27 cellular contexts compared by ENCODE assay signal in genomic region chrX:30885136-30885535, GRCh38. TPM values are rescaled to one million over a fixed set of nuclear protein-coding genes. Genes with fewer than 3 reads are reported as not detected.
DNase-seq lines count a peak whose midpoint lies in the region; ATAC-seq, FAIRE-seq and TF ChIP-seq lines count a peak whose summit lies in the region.
"Had no signal": no experiment of that assay in that cellular context is flagged by ENCODE, and none has a peak within 500 bp of the region (broad histone marks: within the 10 kb centered on the region; RNA-seq: fewer than 3 reads in every experiment).

No MANE protein-coding gene starts in this region.

- H3K27ac Mint-ChIP-seq in T-helper 17 cell (peak overlapping the region; percentile 32), progenitor cell of endocrine pancreas (peak overlapping the region; percentile 83)
- H3K27ac Mint-ChIP-seq: CD8-positive, alpha-beta T cell had no signal

- H3K4me3 Mint-ChIP-seq in T-helper 17 cell (peak overlapping the region; percentile 12), progenitor cell of endocrine pancreas (ENCODE audit: low read depth) (peak overlapping the region; percentile 15)
- H3K4me3 Mint-ChIP-seq: CD8-positive, alpha-beta T cell had no signal

- H3K9me3 ChIP-seq in T-helper 17 cell (ENCODE audit: control insufficient read depth, low read length, poor library complexity, severe bottlenecking) (no peaks in the 10 kb centered on the region), HepG2 (ENCODE audit: low read length) (no peaks in the 10 kb centered on the region)
- H3K9me3 ChIP-seq: Caco-2, MG63 had no signal

- H3K27ac ChIP-seq in C4-2B (peak overlapping the region; percentile 41; the same call in 1 of the 2 replicates), HepG2 (ENCODE audit: extremely low read length, insufficient read depth, low read length) (peak overlapping the region; percentile 56)

- in situ Hi-C loops in HepG2 (cut with HindIII; ENCODE audit: extremely low pct_ligation_motif_present, low pct_unique_long_range_greater_than_20kb) = no loop called here

- no peak for FAIRE-seq in HepG2 (lab: Jason Lieb, UNC)
- no peak for FAIRE-seq in GM19239 (lab: Jason Lieb, UNC)
- FAIRE-seq: A204.1, GM12878, H54 had no signal

- CTCF ChIA-PET in HepG2 (lab: Yijun Ruan, JAX; ENCODE audit: low intra/inter-chr PET ratio, low total read pairs) = no interaction called here

- H3K4me2 ChIP-seq in HepG2 (ENCODE audit: low read depth, low read length) = peak overlapping the region; percentile 66

- H2AFZ ChIP-seq in HepG2 (ENCODE audit: low read length) = no peak overlapping the region

- no peaks in the 10 kb centered on the region for H3K27me3 ChIP-seq in HepG2 (ENCODE audit: control insufficient read depth in 1 of 2, insufficient read depth in 2 of 2, low read length in 2 of 2)
- H3K27me3 ChIP-seq: MG63 had no signal

- no peaks in the 10 kb centered on the region for H4K20me1 ChIP-seq in HepG2 (ENCODE audit: insufficient read depth, low read length)

- H3K9ac ChIP-seq in HepG2 (ENCODE audit: insufficient read depth, low read depth, low read length) = no peak overlapping the region

- peaks cover 10% of the 10 kb centered on the region for H3K9me3 Mint-ChIP-seq in progenitor cell of endocrine pancreas (ENCODE audit: low read depth)
- H3K9me3 Mint-ChIP-seq: CD8-positive, alpha-beta T cell had no signal

- peaks cover 2% of the 10 kb centered on the region for H3K36me3 Mint-ChIP-seq in T-helper 17 cell (ENCODE audit: low read depth)
- H3K36me3 Mint-ChIP-seq in progenitor cell of endocrine pancreas (ENCODE audit: insufficient read depth) = peaks cover 2% of the 10 kb centered on the region

- no TSS peak for BruUV-seq in HepG2 (replicated peaks; lab: Mats Ljungman, UMichigan)

- H3K36me3 ChIP-seq in HepG2 (replicated peaks in 1 of 2; ENCODE audit: control insufficient read depth in 1 of 2, insufficient read depth in 2 of 2, low read length in 2 of 2) = peaks cover 0 to 4% of the 10 kb centered on the region in 2 experiments; a peak in 1 of 5 replicates
- H3K36me3 ChIP-seq: MG63 had no signal

- no peak for TF ChIP-seq RAD21 in HepG2 (CRISPR knock-in tag; IDR thresholded peaks at IDR 0.05)

- TF ChIP-seq CTCF in C4-2B (conservative IDR thresholded peaks at IDR 0.05) = no peak
- no peak for TF ChIP-seq CTCF in HepG2 (CRISPR knock-in tag; IDR thresholded peaks at IDR 0.05)
- TF ChIP-seq CTCF in progenitor cell of endocrine pancreas (IDR thresholded peaks at IDR 0.05; ENCODE audit: unreplicated experiment) = no peak

- no peaks in the 10 kb centered on the region for H3K27me3 Mint-ChIP-seq in T-helper 17 cell
- H3K27me3 Mint-ChIP-seq in progenitor cell of endocrine pancreas = no peaks in the 10 kb centered on the region

- TF ChIP-seq POLR2A in HepG2 (IDR thresholded peaks at IDR 0.05; ENCODE audit: insufficient read depth in 1 of 2, low read depth in 2 of 2, low read length in 2 of 2) = no peak

- DNase-seq in T-helper 17 cell = no peak
- no peak for DNase-seq in HepG2 (ENCODE audit: low spot score)
- no peak for DNase-seq in progenitor cell of endocrine pancreas (ENCODE audit: low spot score, unreplicated experiment)
- no peak for DNase-seq in AG08395 (ENCODE audit: low spot score)
- no peak for DNase-seq in GM19239 (ENCODE audit: insufficient read length, low spot score)
- DNase-seq in stimulated activated CD4-positive, alpha-beta T cell treated with anti-CD3 and anti-CD28 coated beads, Interleukin-15, amount 100 ng/mL, for 24 hours = no peak
- DNase-seq: C1 segment of cervical spinal cord; Caco-2; CD8-positive, alpha-beta T cell; DMS 273 treated with DMSO at 0.1 percent for 48 hours; DMS79; EL; GDM1; KBM-7; MG63; NCI-H1105 treated with DMSO at 0.1 percent for 48 hours; NCI-H146; NCI-H1930; NCI-H2107; NCI-H524; NCI-H748 treated with DMSO at 0.1 percent for 48 hours; PC-3 had no signal

- peak overlapping the region in 2 of 3 experiments; percentile 10 to 43; a peak in 3 of 6 replicates for H3K4me3 ChIP-seq in HepG2 (replicated peaks in 1 of 3; ENCODE audit: insufficient read depth in 1 of 3, low read depth in 2 of 3, low read length in 3 of 3)
- H3K4me3 ChIP-seq: GM12878, MG63 had no signal

- WGBS in HepG2 (ENCODE audit: low lambda C conversion rate) = 31% methylated on average over 2 of the region's 2 CpGs

- POLR2A ChIA-PET in HepG2 (lab: Yijun Ruan, JAX) = no interaction called here

- TF ChIP-seq EP300 in HepG2 (IDR thresholded peaks at IDR 0.05; ENCODE audit: low read depth in 2 of 2, low read length in 2 of 2) = no peak
- TF ChIP-seq EP300 in HepG2 (CRISPR knock-in tag; IDR thresholded peaks at IDR 0.05; ENCODE audit: borderline replicate concordance) = no peak

- H3K4me1 ChIP-seq in HepG2 (ENCODE audit: insufficient read depth, low read length) = peaks cover 76% of the 10 kb centered on the region
- H3K4me1 ChIP-seq: Caco-2 had no signal

- H3K4me1 Mint-ChIP-seq in T-helper 17 cell (peaks cover 25% of the 10 kb centered on the region), progenitor cell of endocrine pancreas (ENCODE audit: low read depth) (peaks cover 36% of the 10 kb centered on the region)

- H3K79me2 ChIP-seq in HepG2 (ENCODE audit: insufficient read depth, low read length) = peaks cover 87% of the 10 kb centered on the region

- ATAC-seq in T-helper 17 cell (no peak), HepG2 (peak; percentile 45)
- ATAC-seq: CD8-positive, alpha-beta T cell; GM12878; PC-3; SK-N-SH treated with all-trans-retinoic acid at 6 μM for 48 hours had no signal

- intact Hi-C loops in HepG2 (cut with micrococcal nuclease; ENCODE audit: unreplicated experiment) = loop anchor here (5.0 to 10.0 kb wide), 2 partner anchors 47 to 90 kb away; no protein-coding TSS in a partner anchor

TF ChIP-seq in HepG2, 621 proteins besides CTCF, POLR2A, EP300 and RAD21 (continues in another document):
- TF ChIP-seq POLR2G (IDR thresholded peaks at IDR 0.05; ENCODE audit: low read depth, low read length) (no peak), NR2F2 (IDR thresholded peaks at IDR 0.05; ENCODE audit: borderline replicate concordance, low read depth) (peak; percentile 28; the same call in 1 of the 2 replicates), PAXIP1 (CRISPR knock-in tag; conservative IDR thresholded peaks at IDR 0.05) (peak; percentile 71)
- TF ChIP-seq, protein P1, sequence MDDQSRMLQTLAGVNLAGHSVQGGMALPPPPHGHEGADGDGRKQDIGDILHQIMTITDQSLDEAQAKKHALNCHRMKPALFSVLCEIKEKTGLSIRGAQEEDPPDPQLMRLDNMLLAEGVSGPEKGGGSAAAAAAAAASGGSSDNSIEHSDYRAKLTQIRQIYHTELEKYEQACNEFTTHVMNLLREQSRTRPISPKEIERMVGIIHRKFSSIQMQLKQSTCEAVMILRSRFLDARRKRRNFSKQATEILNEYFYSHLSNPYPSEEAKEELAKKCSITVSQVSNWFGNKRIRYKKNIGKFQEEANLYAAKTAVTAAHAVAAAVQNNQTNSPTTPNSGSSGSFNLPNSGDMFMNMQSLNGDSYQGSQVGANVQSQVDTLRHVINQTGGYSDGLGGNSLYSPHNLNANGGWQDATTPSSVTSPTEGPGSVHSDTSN (CRISPR knock-in tag; IDR thresholded peaks at IDR 0.05; ENCODE audit: borderline replicate concordance) = no peak

RNA-seq across cellular contexts. Expression of gene TAB3, which starts 3.9 kb away (rescaled TPM):
- total RNA-seq in T-helper 17 cell (10 to 100 TPM; 23.1 to 28.3 TPM), HepG2 (2016; rRNA removed; fragmentation: Illumina TruSeq; extraction: Trizol) (27.2 and 35.8 TPM in 2 replicates), progenitor cell of endocrine pancreas (39.1 and 42.9 TPM in 2 replicates)
- total RNA-seq in HepG2 (2016; cell fraction: cytosol; rRNA removed; fragmentation: Illumina TruSeq; extraction: Trizol; ENCODE audit: low read depth) = 4.2 and 5.3 TPM in 2 replicates
- 28.1 and 29.2 TPM in 2 replicates for total RNA-seq in HepG2 (2016; cell fraction: insoluble cytoplasmic fraction; rRNA removed; fragmentation: Illumina TruSeq; extraction: Trizol)
- total RNA-seq in HepG2 (2016; cell fraction: membrane; rRNA removed; fragmentation: Illumina TruSeq; extraction: Trizol) = 18.8 and 21.0 TPM in 2 replicates
- total RNA-seq in HepG2 (2016; cell fraction: nucleus; rRNA removed; fragmentation: Illumina TruSeq; extraction: Trizol) = 39.7 and 44.2 TPM in 2 replicates
- 46.0 and 59.8 TPM in 2 replicates for polyA plus RNA-seq in HepG2 (2011; rRNA removed)
- polyA plus RNA-seq in HepG2 (2011; cell fraction: cytosol; rRNA removed) = 26.3 and 35.4 TPM in 2 replicates
- polyA plus RNA-seq in HepG2 (2011; cell fraction: nucleus; rRNA removed) = 64.3 and 66.3 TPM in 2 replicates
- polyA plus RNA-seq in HepG2 (2012) = 33.8 and 46.3 TPM in 2 replicates
- polyA plus RNA-seq in HepG2 (2016; cell fraction: cytosol; fragmentation: Illumina TruSeq; extraction: Trizol; ENCODE audit: low read depth) = 2.9 and 3.0 TPM in 2 replicates
- polyA plus RNA-seq in HepG2 (2016; cell fraction: insoluble cytoplasmic fraction; fragmentation: Illumina TruSeq; extraction: Trizol; ENCODE audit: low read depth) = 36.1 and 39.7 TPM in 2 replicates
- 14.1 and 15.1 TPM in 2 replicates for polyA plus RNA-seq in HepG2 (2016; cell fraction: membrane; fragmentation: Illumina TruSeq; extraction: Trizol; ENCODE audit: low read depth)
- polyA plus RNA-seq in HepG2 (2016; cell fraction: nucleus; fragmentation: Illumina TruSeq; extraction: Trizol; ENCODE audit: insufficient read depth, low read depth) = 82.5 and 98.3 TPM in 2 replicates
- polyA minus RNA-seq in HepG2 (2011; rRNA and poly(A)+ RNA removed; ENCODE audit: low replicate concordance) = 32.7 and 35.7 TPM in 2 replicates
- polyA minus RNA-seq in HepG2 (2011; cell fraction: cytosol; rRNA and poly(A)+ RNA removed) = 26.5 and 28.4 TPM in 2 replicates
- 91.2 and 95.0 TPM in 2 replicates for polyA minus RNA-seq in HepG2 (2011; cell fraction: nucleus; rRNA and poly(A)+ RNA removed)
